Comparison of ENCODE assay signal across 23 cellular contexts in the genomic region with DNA sequence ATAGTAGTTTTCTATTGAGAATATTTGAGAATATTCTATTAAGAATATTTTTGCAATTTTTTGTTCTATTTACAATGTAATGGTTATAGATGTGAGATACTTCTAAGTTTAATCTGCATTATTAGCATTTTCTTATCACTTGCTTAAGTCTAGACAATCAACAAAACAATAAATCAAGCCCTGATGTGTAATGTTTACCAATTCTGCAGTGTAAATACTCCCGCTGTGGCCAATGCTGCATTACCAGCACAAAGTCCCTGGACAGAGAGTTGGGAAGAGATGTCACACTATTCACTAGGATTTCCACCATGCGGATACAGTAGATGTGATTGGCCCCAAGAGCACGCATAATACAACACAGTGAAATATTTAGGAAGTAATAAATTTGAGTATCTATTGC. TPM values are rescaled to one million over a fixed set of nuclear protein-coding genes. Genes with fewer than 3 reads are reported as not detected.
DNase-seq lines count a peak whose midpoint lies in the region; ATAC-seq, FAIRE-seq and TF ChIP-seq lines count a peak whose summit lies in the region.
"Had no signal": no experiment of that assay in that cellular context is flagged by ENCODE, and none has a peak within 500 bp of the region (broad histone marks: within the 10 kb centered on the region; RNA-seq: fewer than 3 reads in every experiment).

No MANE protein-coding gene starts in this region.

- TF ChIP-seq CTCF in Calu3 (IDR thresholded peaks at IDR 0.05; ENCODE audit: unreplicated experiment) (no peak), K562 (IDR thresholded peaks at IDR 0.05 in 2 of 3, conservative IDR thresholded peaks at IDR 0.05 in 1 of 3; ENCODE audit: insufficient read depth in 2 of 3, low read depth in 1 of 3, low read length in 3 of 3) (no peak), right lobe of liver (IDR thresholded peaks at IDR 0.05) (no peak)

- no peak overlapping the region for H2AFZ ChIP-seq in K562 (ENCODE audit: low read depth, low read length)

- no peaks in the 10 kb centered on the region for H3K9me1 ChIP-seq in K562 (ENCODE audit: control insufficient read depth, insufficient read depth, low read length)

- no peak for TF ChIP-seq RAD21 in K562 (CRISPR knock-in tag; conservative IDR thresholded peaks at IDR 0.05 in 1 of 2, IDR thresholded peaks at IDR 0.05 in 1 of 2)

- no peak overlapping the region for H3K27ac Mint-ChIP-seq in Calu3 (ENCODE audit: unreplicated experiment)
- H3K27ac Mint-ChIP-seq: B cell, T-cell had no signal

- no peaks in the 10 kb centered on the region for H3K79me2 ChIP-seq in K562 (ENCODE audit: control insufficient read depth, insufficient read depth, low read length)

- no peak for TF ChIP-seq POLR2A in K562 (conservative IDR thresholded peaks at IDR 0.05)
- TF ChIP-seq POLR2A in right lobe of liver (IDR thresholded peaks at IDR 0.05): no peak

- no peak for TF ChIP-seq EP300 in K562 (IDR thresholded peaks at IDR 0.05; ENCODE audit: low read length)

- BruUV-seq in Calu3 (replicated peaks; lab: Mats Ljungman, UMichigan): TSS peak; percentile 21
- no TSS peak for BruUV-seq in K562 (replicated peaks; lab: Mats Ljungman, UMichigan)

- H3K27me3 Mint-ChIP-seq in Calu3 (ENCODE audit: unreplicated experiment): no peaks in the 10 kb centered on the region
- H3K27me3 Mint-ChIP-seq: B cell; CD4-positive, CD25-positive, alpha-beta regulatory T cell; T-cell had no signal

- no peaks in the 10 kb centered on the region for H3K27me3 ChIP-seq in K562 (ENCODE audit: control insufficient read depth in 2 of 2, insufficient read depth in 2 of 2, low read length in 2 of 2)
- no peaks in the 10 kb centered on the region for H3K27me3 ChIP-seq in right lobe of liver
- H3K27me3 ChIP-seq: MG63 had no signal

- no peak for FAIRE-seq in K562 (lab: Jason Lieb, UNC)
- FAIRE-seq: G401.6, RCC 7860 had no signal

- H3K9me3 ChIP-seq in K562 (replicated peaks; ENCODE audit: control insufficient read depth, insufficient read depth, low read depth, low read length): no peaks in the 10 kb centered on the region
- no peaks in the 10 kb centered on the region for H3K9me3 ChIP-seq in right lobe of liver
- H3K9me3 ChIP-seq: MG63, SK-N-SH had no signal

- H3K36me3 ChIP-seq in K562 (ENCODE audit: control insufficient read depth, insufficient read depth, low read length) (peaks cover 2% of the 10 kb centered on the region; the same call in 1 of the 3 replicates), right lobe of liver (peaks cover 0 to 23% (median 13%) of the 10 kb centered on the region in 4 donors)

- H3K4me1 ChIP-seq in K562 (replicated peaks in 1 of 2; ENCODE audit: control insufficient read depth in 2 of 2, insufficient read depth in 2 of 2, low read length in 2 of 2): peaks cover 17 to 32% of the 10 kb centered on the region in 2 experiments
- H3K4me1 ChIP-seq in right lobe of liver: peaks cover 0 to 31% (median 15%) of the 10 kb centered on the region in 4 donors

- peaks cover 69% of the 10 kb centered on the region for H3K36me3 Mint-ChIP-seq in Calu3 (ENCODE audit: insufficient read depth, unreplicated experiment)

- no peak overlapping the region for H3K4me3 Mint-ChIP-seq in Calu3 (ENCODE audit: low read depth, unreplicated experiment)
- H3K4me3 Mint-ChIP-seq: B cell; CD4-positive, CD25-positive, alpha-beta regulatory T cell; T-cell had no signal

- no peaks in the 10 kb centered on the region for H4K20me1 ChIP-seq in K562 (replicated peaks; ENCODE audit: control insufficient read depth, insufficient read depth, low read length)

- H3K4me2 ChIP-seq in K562 (ENCODE audit: insufficient read depth, low read length): no peak overlapping the region
- H3K4me2 ChIP-seq: SK-N-SH had no signal

- POLR2A ChIA-PET in K562 (lab: Yijun Ruan, JAX): interaction anchor here (1.6 kb wide), 1 partner anchor 11 kb away, joined by 6 read pairs; no protein-coding TSS in a partner anchor

- DNase-seq in Calu3 (no peak), HuH-7.5 (ENCODE audit: low spot score) (peak; percentile 88), K562 (ENCODE audit: extremely low read depth in 1 of 4, low spot score in 3 of 4) (no peak), right lobe of liver (no peak), left colon (no peak), NCI-H2107 treated with DMSO at 0.1 percent for 48 hours (lab: John Stamatoyannopoulos, UW; ENCODE audit: unreplicated experiment) (no peak)
- DNase-seq: CD4-positive, CD25-positive, alpha-beta regulatory T cell; DND-41; HCEC 1CT; Karpas-422; MG63; NCI-H1092; NCI-H1930; NCI-H2171; NCI-H446; NCI-H774; Right ventricle myocardium superior; SK-N-SH; T-cell had no signal

- WGBS in K562 (ENCODE audit: insufficient coverage, low coverage, missing lambda C conversion rate): 92% methylated on average over 3 of the region's 3 CpGs
- WGBS in right lobe of liver (ENCODE audit: insufficient coverage, low coverage, low lambda C conversion rate, missing lambda C conversion rate): 33% methylated on average over 3 of the region's 3 CpGs

- H3K4me3 ChIP-seq in K562 (no peak overlapping the region), right lobe of liver (no peak overlapping the region)
- H3K4me3 ChIP-seq: MG63 had no signal

- no peak for ATAC-seq in K562
- peak; percentile 72 to 84 (median 74) for ATAC-seq in right lobe of liver
- no peak for ATAC-seq in HG02571 (IDR thresholded peaks at IDR 0.05; ENCODE audit: unreplicated experiment)
- no peak for ATAC-seq in left colon
- ATAC-seq: T-cell had no signal

- CTCF ChIA-PET in Calu3 (lab: Charles Lee) (interaction anchor here (0.5 kb wide), 1 partner anchor 152 kb away, joined by 4 read pairs; a partner anchor contains a TSS), K562 (lab: Yijun Ruan, JAX; ENCODE audit: low intra/inter-chr PET ratio) (no interaction called here)

- no peak overlapping the region for H3K9ac ChIP-seq in K562 (ENCODE audit: insufficient read depth in 1 of 2, low read depth in 2 of 2, low read length in 2 of 2)
- H3K9ac ChIP-seq: SK-N-SH had no signal

- in situ Hi-C loops in K562 (cut with MboI): no loop called here

- no peaks in the 10 kb centered on the region for H3K9me3 Mint-ChIP-seq in Calu3 (ENCODE audit: low read depth, unreplicated experiment)
- H3K9me3 Mint-ChIP-seq: CD4-positive, CD25-positive, alpha-beta regulatory T cell; T-cell had no signal

- H3K27ac ChIP-seq in K562 (ENCODE audit: extremely low read depth, low read depth, low read length) (no peak overlapping the region), right lobe of liver (peak overlapping the region in 1 of 3 donors; percentile 11)

- no peaks in the 10 kb centered on the region for H3K4me1 Mint-ChIP-seq in Calu3 (ENCODE audit: low read depth, unreplicated experiment)
- H3K4me1 Mint-ChIP-seq: B cell, T-cell had no signal

- intact Hi-C loops in Calu3 (cut with micrococcal nuclease; ENCODE audit: unreplicated experiment) (no loop called here), K562 (cut with micrococcal nuclease) (no loop called here), right lobe of liver (cut with DNase I) (no loop called here), left colon (cut with DNase I, micrococcal nuclease) (no loop called here)

TF ChIP-seq in K562, 482 proteins besides CTCF, POLR2A, EP300 and RAD21:
- TF ChIP-seq MEIS2 (IDR thresholded peaks at IDR 0.05; ENCODE audit: partially characterized antibody): peak; percentile 8
- no peak for TF ChIP-seq RNF2 (IDR thresholded peaks at IDR 0.05)
TF ChIP-seq in K562: peak in this region for 1.

RNA-seq across cellular contexts. Expression of a gene that starts 47.6 kb away (rescaled TPM):
- total RNA-seq in Calu3 (2022): 22.7 and 29.9 TPM in 2 replicates
- 16.0 and 39.6 TPM in 2 replicates for total RNA-seq in K562 (2011; cell fraction: chromatin; rRNA removed; ENCODE audit: low replicate concordance)
- total RNA-seq in K562 (2011; cell fraction: nucleolus; rRNA removed): 46.5 and 53.8 TPM in 2 replicates
- total RNA-seq in K562 (2011; cell fraction: nucleoplasm; rRNA removed): 23.7 and 29.9 TPM in 2 replicates
- total RNA-seq in K562 (2014; rRNA removed): 69.9 and 81.1 TPM in 2 replicates
- 9.3 and 13.6 TPM in 2 replicates for total RNA-seq in K562 (2014; rRNA removed; fragmentation: Illumina TruSeq; extraction: Trizol)
- total RNA-seq in K562 (2015; rRNA removed; fragmentation: Illumina TruSeq; extraction: Trizol): 26.4 TPM in 2 replicates
- total RNA-seq in K562 (2021): 61.7 and 63.4 TPM in 2 replicates
- 21.1 and 31.0 TPM in 2 replicates for polyA plus RNA-seq in K562 (2011; rRNA removed)
- polyA plus RNA-seq in K562 (2011; cell fraction: cytosol; rRNA removed): 32.3 and 62.2 TPM in 2 replicates
- polyA plus RNA-seq in K562 (2011; cell fraction: nucleus; rRNA removed): 68.1 and 71.9 TPM in 2 replicates
- polyA plus RNA-seq in K562 (2012): 31.0 and 75.8 TPM in 2 replicates
- 31.8 and 50.7 TPM in 2 replicates for polyA plus RNA-seq in K562 (2014; fragmentation: Illumina TruSeq; extraction: Trizol)
- polyA plus RNA-seq in K562 (2014; fragmentation: Nextera tagmentation; extraction: Ambion mirVana): 1 to 10 TPM; 1.9 to 5.3 TPM
- polyA plus RNA-seq in K562 (2014; rRNA removed): 57.7 and 57.8 TPM in 2 replicates
- polyA minus RNA-seq in K562 (2011; rRNA and poly(A)+ RNA removed): 6.5 and 8.8 TPM in 2 replicates
- polyA minus RNA-seq in K562 (2011; cell fraction: cytosol; rRNA and poly(A)+ RNA removed): 29.9 and 31.5 TPM in 2 replicates
- polyA minus RNA-seq in K562 (2011; cell fraction: nucleus; rRNA and poly(A)+ RNA removed): 15.6 and 25.7 TPM in 2 replicates
- total RNA-seq in right lobe of liver: 10 to 100 TPM; 21.9 to 43.0 (median 29.8) TPM
- 10 to 100 TPM; 10.2 to 10.6 TPM for total RNA-seq in left colon

Comparison
In these comparisons a context has a peak if more than half of its experiments do, and no peak if none do; other contexts are left out.
1. ATAC-seq: peak in right lobe of liver (4 of 4); none in K562 (single experiment), HG02571 (single experiment) and left colon (single experiment).